In the genomic region with DNA sequence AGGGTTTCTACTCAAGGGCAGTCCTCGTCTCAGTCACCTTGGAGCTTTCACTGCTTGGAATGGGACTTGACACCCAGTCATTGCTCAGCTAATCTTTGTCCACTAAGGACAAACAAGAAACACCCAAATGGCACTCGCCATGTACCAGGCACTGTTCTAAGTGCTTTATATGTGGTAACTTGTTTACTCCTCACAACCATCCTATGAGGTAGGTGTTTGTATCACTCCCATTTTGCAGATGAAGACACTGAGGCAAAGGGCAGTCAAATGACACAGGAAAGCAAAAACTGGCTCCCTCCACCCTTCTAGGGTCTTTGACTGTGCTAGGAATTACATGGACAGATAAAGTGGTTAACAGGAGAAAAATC, we compare ENCODE assay signal across 11 cellular contexts. TPM values are rescaled to one million over a fixed set of nuclear protein-coding genes. Genes with fewer than 3 reads are reported as not detected.
DNase-seq lines count a peak whose midpoint lies in the region; ATAC-seq and TF ChIP-seq lines count a peak whose summit lies in the region.
"Had no signal": no experiment of that assay in that cellular context is flagged by ENCODE, and none has a peak within 500 bp of the region (broad histone marks: within the 10 kb centered on the region; RNA-seq: fewer than 3 reads in every experiment).

No MANE protein-coding gene starts in this region.

- no peak overlapping the region for H4K91ac ChIP-seq in neuronal stem cell (ENCODE audit: low read depth, low read length, poor library complexity)

- H3K14ac ChIP-seq in neuronal stem cell (ENCODE audit: low read length) = no peak overlapping the region

- TSS peak; percentile 26 for BruUV-seq in PC-3 (replicated peaks; lab: Mats Ljungman, UMichigan)

- 0 out of 22 replicates have a peak, but pooled peaks cover 0 to 4% (median 0%) of the 10 kb centered on the region in 11 experiments for H4K20me1 ChIP-seq in BLaER1 treated with 17β-estradiol and CSF1 and Interleukin-3, amounts not matched to agents 10 nM and 100 nM
- H4K20me1 ChIP-seq in PC-3 (ENCODE audit: low read length) = no peaks in the 10 kb centered on the region

- no peak overlapping the region for H3K18ac ChIP-seq in neuronal stem cell (ENCODE audit: low read length)

- H2AFZ ChIP-seq in PC-3 (ENCODE audit: low read length) (no peak overlapping the region), neuronal stem cell (ENCODE audit: low read length) (no peak overlapping the region)
- H2AFZ ChIP-seq: parathyroid adenoma had no signal

- no peak overlapping the region for H3K4me3 ChIP-seq in BLaER1 treated with 17β-estradiol and CSF1 and Interleukin-3, amounts not matched to agents 10 nM and 100 nM
- H3K4me3 ChIP-seq in PC-3 (ENCODE audit: low read length) (no peak overlapping the region), neuronal stem cell (ENCODE audit: low read length in 2 of 2) (no peak overlapping the region), psoas muscle (no peak overlapping the region)

- no peaks in the 10 kb centered on the region for H3F3A ChIP-seq in PC-3 (ENCODE audit: low read length, unreplicated experiment)

- peak overlapping the region; percentile 81 to 98 (median 97) for H3K4me2 ChIP-seq in BLaER1 treated with 17β-estradiol and CSF1 and Interleukin-3, amounts not matched to agents 10 nM and 100 nM
- H3K4me2 ChIP-seq in PC-3 (ENCODE audit: low read length) (no peak overlapping the region), neuronal stem cell (ENCODE audit: insufficient read depth, low read length, poor library complexity, severe bottlenecking) (no peak overlapping the region)

- no peaks in the 10 kb centered on the region for H3K9me2 ChIP-seq in PC-3 (replicated peaks; ENCODE audit: low read length)

- H3K79me1 ChIP-seq in neuronal stem cell (ENCODE audit: low read depth, low read length) = no peaks in the 10 kb centered on the region

- H3K4me1 ChIP-seq in BLaER1 treated with 17β-estradiol and CSF1 and Interleukin-3, amounts not matched to agents 10 nM and 100 nM = peaks cover 89 to 97% (median 95%) of the 10 kb centered on the region in 10 experiments
- H3K4me1 ChIP-seq in PC-3 (ENCODE audit: insufficient read depth, low read length) (peaks cover 21% of the 10 kb centered on the region), neuronal stem cell (ENCODE audit: control insufficient read depth in 2 of 2, insufficient read depth in 1 of 2, low read depth in 1 of 2, low read length in 2 of 2) (peaks cover 51 to 54% of the 10 kb centered on the region in 2 donors), psoas muscle (peaks cover 61% of the 10 kb centered on the region)

- no peaks in the 10 kb centered on the region for H3K27me3 ChIP-seq in BLaER1 treated with 17β-estradiol and CSF1 and Interleukin-3, amounts not matched to agents 10 nM and 100 nM
- H3K27me3 ChIP-seq in PC-3 (ENCODE audit: low read length) = no peaks in the 10 kb centered on the region
- H3K27me3 ChIP-seq in neuronal stem cell (ENCODE audit: control insufficient read depth in 3 of 3, insufficient read depth in 3 of 3, low read depth in 1 of 3, low read length in 3 of 3) = no peaks in the 10 kb centered on the region
- H3K27me3 ChIP-seq in psoas muscle (ENCODE audit: insufficient read depth in 3 of 3, low read length in 2 of 3) = no peaks in the 10 kb centered on the region

- ATAC-seq in PC-3 = no peak
- ATAC-seq in psoas muscle = no peak

- H2BK5ac ChIP-seq in neuronal stem cell (ENCODE audit: low read length) = peak overlapping the region; percentile 33

- peaks cover 0 to 11% (median 10%) of the 10 kb centered on the region in 11 experiments; a peak in 12 of 22 replicates for H3K36me3 ChIP-seq in BLaER1 treated with 17β-estradiol and CSF1 and Interleukin-3, amounts not matched to agents 10 nM and 100 nM
- H3K36me3 ChIP-seq in PC-3 (ENCODE audit: low read depth, low read length) = no peaks in the 10 kb centered on the region
- H3K36me3 ChIP-seq in neuronal stem cell (replicated peaks in 1 of 2; ENCODE audit: control insufficient read depth in 2 of 2, insufficient read depth in 2 of 2, low read length in 2 of 2) = peaks cover under 1 to 11% of the 10 kb centered on the region in 2 donors
- peaks cover 0 to 8% of the 10 kb centered on the region in 2 donors for H3K36me3 ChIP-seq in psoas muscle (ENCODE audit: insufficient read depth in 1 of 2, low read depth in 1 of 2)

- peak overlapping the region; percentile 19 for H2BK120ac ChIP-seq in neuronal stem cell (ENCODE audit: low read depth, low read length)

- DNase-seq in PC-3 = no peak
- no peak for DNase-seq in caudate nucleus (lab: John Stamatoyannopoulos, UW)
- no peak for DNase-seq in neuronal stem cell (ENCODE audit: low spot score)
- DNase-seq in occipital lobe (lab: John Stamatoyannopoulos, UW) = no peak
- no peak for DNase-seq in NCI-H2171 treated with DMSO at 0.1 percent for 48 hours (lab: John Stamatoyannopoulos, UW)
- DNase-seq in T1000 (lab: John Stamatoyannopoulos, UW) = no peak
- DNase-seq in psoas muscle = no peak
- DNase-seq: effector CD4-positive, alpha-beta T cell; NCI-H510A had no signal

- TF ChIP-seq CTCF in PC-3 (conservative IDR thresholded peaks at IDR 0.05; ENCODE audit: low read depth, low read length) (no peak), psoas muscle (IDR thresholded peaks at IDR 0.05) (no peak)

- intact Hi-C loops in PC-3 (cut with micrococcal nuclease) (no loop called here), psoas muscle (cut with DNase I) (loop anchor here (5.0 to 10.0 kb wide), 3 partner anchors 108 to 375 kb away; a partner anchor contains a TSS)

- no CpG with 5 or more reads among the region's 2 CpGs for WGBS in neuronal stem cell (ENCODE audit: extremely low coverage in 2 of 2, insufficient read length in 2 of 2, insufficient replicate concordance in 1 of 2), 2 donors
- 78 to 91% (median 90%) methylated on average over 2 of the region's 2 CpGs for WGBS in psoas muscle, 3 donors

- H3K27ac ChIP-seq in BLaER1 treated with 17β-estradiol and CSF1 and Interleukin-3, amounts not matched to agents 10 nM and 100 nM = peak overlapping the region in 10 of 11 experiments; percentile 32 to 97 (median 81); a peak in 20 of 22 replicates
- no peak overlapping the region for H3K27ac ChIP-seq in PC-3 (ENCODE audit: low read length)
- peak overlapping the region; percentile 48 for H3K27ac ChIP-seq in caudate nucleus (ENCODE audit: low read depth, low read length)
- no peak overlapping the region for H3K27ac ChIP-seq in neuronal stem cell (replicated peaks; ENCODE audit: low read length)
- no peak overlapping the region for H3K27ac ChIP-seq in psoas muscle

- peak overlapping the region in 9 of 11 experiments; percentile 55 to 75 (median 72); a peak in 18 of 22 replicates for H3K9ac ChIP-seq in BLaER1 treated with 17β-estradiol and CSF1 and Interleukin-3, amounts not matched to agents 10 nM and 100 nM
- H3K9ac ChIP-seq in PC-3 (ENCODE audit: low read length) (no peak overlapping the region), neuronal stem cell (ENCODE audit: low read depth, low read length, poor library complexity) (no peak overlapping the region)
- H3K9ac ChIP-seq: parathyroid adenoma had no signal

- peak overlapping the region; percentile 27 for H2BK12ac ChIP-seq in neuronal stem cell (ENCODE audit: low read length)

- peak overlapping the region; percentile 22 for H2AK5ac ChIP-seq in neuronal stem cell (ENCODE audit: low read depth, low read length)

- H3K79me2 ChIP-seq in PC-3 (ENCODE audit: low read length) = no peaks in the 10 kb centered on the region
- H3K79me2 ChIP-seq: parathyroid adenoma had no signal

- H3K9me3 ChIP-seq in BLaER1 treated with 17β-estradiol and CSF1 and Interleukin-3, amounts not matched to agents 10 nM and 100 nM (replicated peaks in 1 of 11) = 0 out of 22 replicates have a peak, but pooled peaks cover 0 to 6% (median 0%) of the 10 kb centered on the region in 11 experiments
- H3K9me3 ChIP-seq in PC-3 (ENCODE audit: low read length) (no peaks in the 10 kb centered on the region), neuronal stem cell (replicated peaks in 1 of 2; ENCODE audit: control insufficient read depth in 2 of 2, insufficient read depth in 1 of 2, low read depth in 1 of 2, low read length in 2 of 2) (no peaks in the 10 kb centered on the region), psoas muscle (no peaks in the 10 kb centered on the region)

- POLR2A ChIA-PET in PC-3 (lab: Charles Lee; ENCODE audit: unreplicated experiment) = interaction anchor here (0.6 kb wide), 1 partner anchor 246 kb away, joined by 3 read pairs; no protein-coding TSS in a partner anchor

- CTCF ChIA-PET in PC-3 (lab: Charles Lee) = interaction anchor here (0.5 to 0.7 kb wide), 3 partner anchors 49 to 385 kb away, joined by 3 to 7 read pairs (median 4); no protein-coding TSS in a partner anchor

- H2BK15ac ChIP-seq in neuronal stem cell (ENCODE audit: low read length) = peak overlapping the region; percentile 56

- peak overlapping the region; percentile 68 for H4K8ac ChIP-seq in neuronal stem cell (ENCODE audit: low read depth, low read length)

- no peak overlapping the region for H3K4ac ChIP-seq in neuronal stem cell (ENCODE audit: low read length)

- no peak overlapping the region for H3K23ac ChIP-seq in neuronal stem cell (ENCODE audit: low read depth, low read length, poor library complexity)

RNA-seq across cellular contexts. Expression of a gene that starts 24.7 kb away (rescaled TPM):
- total RNA-seq in PC-3 (2014; rRNA removed) (25.7 and 30.9 TPM in 2 replicates), occipital lobe (12.2 TPM), psoas muscle (10 to 100 TPM; 24.0 to 38.7 (median 34.0) TPM)
- polyA plus RNA-seq in neuronal stem cell (2013, experiment 1 of 2) = 10.8 TPM
- 10.2 TPM for polyA plus RNA-seq in neuronal stem cell (2013, experiment 2 of 2)
- polyA plus RNA-seq in psoas muscle = 10 to 100 TPM; 22.1 to 24.9 (median 22.5) TPM

RNA-seq across cellular contexts. Expression of a gene that starts 56.3 kb away (rescaled TPM):
- total RNA-seq in PC-3 (2014; rRNA removed) = 68.9 and 94.2 TPM in 2 replicates
- 58.0 TPM for polyA plus RNA-seq in neuronal stem cell (2013, experiment 1 of 2)
- polyA plus RNA-seq in neuronal stem cell (2013, experiment 2 of 2) = 58.6 TPM
- 30.6 TPM for total RNA-seq in occipital lobe
- total RNA-seq in psoas muscle = 100 to 1,000 TPM in 1 of 4 donors, 10 to 100 TPM in 3; 16.1 to 220 (median 65.4) TPM
- 100 to 1,000 TPM; 114 to 744 (median 487) TPM for polyA plus RNA-seq in psoas muscle

Comparison
In these comparisons a context has a peak if more than half of its experiments do, and no peak if none do; other contexts are left out.
1. H3K27ac ChIP-seq: peak in BLaER1 treated with 17β-estradiol and CSF1 and Interleukin-3, amounts not matched to agents 10 nM and 100 nM (10 of 11) and caudate nucleus (single experiment); none in PC-3 (single experiment), neuronal stem cell (single experiment) and psoas muscle (single experiment).
2. H3K4me2 ChIP-seq: peak in BLaER1 treated with 17β-estradiol and CSF1 and Interleukin-3, amounts not matched to agents 10 nM and 100 nM (11 of 11); none in PC-3 (single experiment) and neuronal stem cell (single experiment).
3. H3K9ac ChIP-seq: peak in BLaER1 treated with 17β-estradiol and CSF1 and Interleukin-3, amounts not matched to agents 10 nM and 100 nM (9 of 11); none in PC-3 (single experiment) and neuronal stem cell (single experiment).